Comparison of ENCODE assay signal across 29 cellular contexts in genomic region chr13:72656357-72656756, GRCh38.
"Had no signal": no experiment of that assay in that cellular context is flagged by ENCODE, and none has a peak within 500 bp of the region (broad histone marks: within the 10 kb centered on the region; RNA-seq: fewer than 3 reads in every experiment).

No MANE protein-coding gene starts in this region.

- H3K4me3 Mint-ChIP-seq: dendritic cell treated with granulocyte-macrophage colony-stimulating factor and Interleukin-4, amounts not matched to agents 40 ng/mL and 50 ng/mL, for 4 days; endodermal cell had no signal

- H3K79me2 ChIP-seq: hepatocyte had no signal

- H2AFZ ChIP-seq: hepatocyte had no signal

- H3K27ac ChIP-seq: colonic mucosa, coronary artery, dorsolateral prefrontal cortex, epithelial cell of prostate, esophagus muscularis mucosa, esophagus squamous epithelium, foreskin keratinocyte, gastroesophageal sphincter, heart left ventricle, heart right ventricle, hepatocyte had no signal

- H3K27me3 Mint-ChIP-seq: dendritic cell treated with granulocyte-macrophage colony-stimulating factor and Interleukin-4, amounts not matched to agents 40 ng/mL and 50 ng/mL, for 4 days had no signal

- H3K4me2 ChIP-seq: hepatocyte had no signal

- H3K36me3 ChIP-seq: colonic mucosa, esophagus muscularis mucosa, esophagus squamous epithelium, gastroesophageal sphincter, heart left ventricle, heart right ventricle had no signal

- H3K27me3 ChIP-seq: colonic mucosa, esophagus squamous epithelium, foreskin keratinocyte, gastroesophageal sphincter, heart right ventricle had no signal

- H3K4me1 Mint-ChIP-seq: endodermal cell had no signal

- FAIRE-seq: colon, endometrium, endothelial cell of umbilical vein, frontal cortex had no signal

- H3K4me1 ChIP-seq: colonic mucosa, esophagus muscularis mucosa, esophagus squamous epithelium, gastroesophageal sphincter, heart left ventricle, heart right ventricle had no signal

- H3K9me3 Mint-ChIP-seq: dendritic cell treated with granulocyte-macrophage colony-stimulating factor and Interleukin-4, amounts not matched to agents 40 ng/mL and 50 ng/mL, for 4 days; effector memory CD8-positive, alpha-beta T cell had no signal

- H3K27ac Mint-ChIP-seq: dendritic cell treated with granulocyte-macrophage colony-stimulating factor and Interleukin-4, amounts not matched to agents 40 ng/mL and 50 ng/mL, for 4 days; effector memory CD8-positive, alpha-beta T cell; endodermal cell had no signal

- ATAC-seq: effector memory CD8-positive, alpha-beta T cell; esophagus mucosa; foreskin keratinocyte; gastroesophageal sphincter; heart left ventricle; heart right ventricle had no signal

- DNase-seq: colonic mucosa; cortex of kidney; dermis blood vessel endothelial cell; dorsolateral prefrontal cortex; effector CD4-positive, alpha-beta T cell; effector CD8-positive, alpha-beta T cell; effector memory CD4-positive, alpha-beta T cell; effector memory CD8-positive, alpha-beta T cell; endodermal cell; erythroblast; esophagus squamous epithelium; foreskin fibroblast; foreskin keratinocyte; foreskin melanocyte; glutamatergic neuron; head of caudate nucleus; heart left ventricle; heart right ventricle had no signal

- H3K4me3 ChIP-seq: colonic mucosa, coronary artery, dorsolateral prefrontal cortex, esophagus muscularis mucosa, esophagus squamous epithelium, gastroesophageal sphincter, heart left ventricle, heart right ventricle, hepatocyte had no signal

- H3K9me3 ChIP-seq: colonic mucosa, esophagus muscularis mucosa, esophagus squamous epithelium, gastroesophageal sphincter, heart left ventricle, heart right ventricle had no signal
